Comparison of ENCODE assay signal across 8 cellular contexts in genomic region chr1:153796786-153797659, GRCh38. TPM values are rescaled to one million over a fixed set of nuclear protein-coding genes. Genes with fewer than 3 reads are reported as not detected.
A peak's percentile ranks its signal among the peaks of the same experiment; 100 is the strongest.
DNase-seq lines count a peak whose midpoint lies in the region; ATAC-seq and TF ChIP-seq lines count a peak whose summit lies in the region.

No MANE protein-coding gene starts in this region.

- no peaks in the 10 kb centered on the region for H3K9me3 ChIP-seq in effector memory CD4-positive, alpha-beta T cell (ENCODE audit: control insufficient read depth, low read length)
- no peaks in the 10 kb centered on the region for H3K9me3 ChIP-seq in mucosa of descending colon

- DNase-seq in GM04504 (ENCODE audit: low read depth), result peak; percentile 24
- peak; percentile 44 to 55 for DNase-seq in NOMO-1 (lab: John Stamatoyannopoulos, UW; ENCODE audit: unreplicated experiment in 2 of 2)
- DNase-seq in activated CD8-positive, alpha-beta memory T cell treated with anti-CD3 and anti-CD28 coated beads for 24 hours, result peak; percentile 91
- DNase-seq in effector memory CD4-positive, alpha-beta T cell, result peak; percentile 59 to 76 (median 62)
- peak; percentile 60 to 98 (median 71) for DNase-seq in mucosa of descending colon
- DNase-seq in stimulated activated CD8-positive, alpha-beta memory T cell treated with anti-CD3 and anti-CD28 coated beads, Interleukin-7, amount 100 ng/mL, for 24 hours (ENCODE audit: low read depth), result peak; percentile 70

- TF ChIP-seq CTCF in mucosa of descending colon (IDR thresholded peaks at IDR 0.05), result peak; percentile 76

- H3K4me3 ChIP-seq in effector memory CD4-positive, alpha-beta T cell (ENCODE audit: insufficient read depth, low read depth, low read length, poor library complexity, severe bottlenecking), result no peak overlapping the region
- H3K4me3 ChIP-seq in mucosa of descending colon, result no peak overlapping the region

- H3K36me3 ChIP-seq in effector memory CD4-positive, alpha-beta T cell (ENCODE audit: control insufficient read depth, insufficient read depth, low read length), result no peaks in the 10 kb centered on the region
- H3K36me3 ChIP-seq in mucosa of descending colon (ENCODE audit: low read depth), result no peaks in the 10 kb centered on the region

- no peaks in the 10 kb centered on the region for H3K27me3 ChIP-seq in effector memory CD4-positive, alpha-beta T cell (replicated peaks; ENCODE audit: control insufficient read depth, insufficient read depth, low read length, poor library complexity, severe bottlenecking)

- intact Hi-C loops in mucosa of descending colon (cut with DNase I, micrococcal nuclease), result loop anchor here in 1 of 2 donors (10.0 kb wide), 2 partner anchors 148 to 188 kb away; partner anchors contain the start of genes DENND4B and RAB13

- peak; percentile 52 for ATAC-seq in HG03442 (IDR thresholded peaks at IDR 0.05; ENCODE audit: unreplicated experiment)
- ATAC-seq in mucosa of descending colon, result peak; percentile 88
- ATAC-seq in HG02938 (IDR thresholded peaks at IDR 0.05; ENCODE audit: unreplicated experiment), result no peak

- no peak overlapping the region for H3K27ac ChIP-seq in effector memory CD4-positive, alpha-beta T cell (ENCODE audit: insufficient read depth, low read length, poor library complexity, severe bottlenecking)

- no peaks in the 10 kb centered on the region for H3K4me1 ChIP-seq in effector memory CD4-positive, alpha-beta T cell (ENCODE audit: control insufficient read depth, insufficient read depth, low read length, poor library complexity, severe bottlenecking)
- peaks cover 4% of the 10 kb centered on the region for H3K4me1 ChIP-seq in mucosa of descending colon (ENCODE audit: low read depth)

RNA-seq across cellular contexts. Expression of gene SLC27A3, which starts 21.8 kb away (rescaled TPM):
- 10 to 100 TPM; 17.9 to 35.1 (median 22.9) TPM for total RNA-seq in mucosa of descending colon

Comparison
In these comparisons a context has a peak if more than half of its experiments do, and no peak if none do; other contexts are left out.
1. DNase-seq: peak in every context shown above with its lines; median percentile 91 in activated CD8-positive, alpha-beta memory T cell treated with anti-CD3 and anti-CD28 coated beads for 24 hours; 71 in mucosa of descending colon; 70 in stimulated activated CD8-positive, alpha-beta memory T cell treated with anti-CD3 and anti-CD28 coated beads, Interleukin-7, amount 100 ng/mL, for 24 hours; 62 in effector memory CD4-positive, alpha-beta T cell; 50 in NOMO-1; 24 in GM04504.